In genomic region chr7:66366701-66367100, GRCh38 we compare ENCODE assay signal across 1 cellular context.
TF ChIP-seq lines count a peak whose summit lies in the region.

No MANE protein-coding gene starts in this region.

TF ChIP-seq in A549, 52 proteins besides CTCF, POLR2A, EP300 and RAD21 (continued from another document):
- TF ChIP-seq USF2 (IDR thresholded peaks at IDR 0.05) (no peak), ZFP36 (IDR thresholded peaks at IDR 0.05; ENCODE audit: borderline replicate concordance, partially characterized antibody) (no peak), RARB (CRISPR knock-in tag; IDR thresholded peaks at IDR 0.05) (no peak), HOXB5 (CRISPR knock-in tag; IDR thresholded peaks at IDR 0.05) (no peak), RFX5 (IDR thresholded peaks at IDR 0.05) (no peak), KDM5A (IDR thresholded peaks at IDR 0.05) (no peak), RNF2 (IDR thresholded peaks at IDR 0.05; ENCODE audit: borderline replicate concordance, low read depth) (no peak), HOXA7 (CRISPR knock-in tag; IDR thresholded peaks at IDR 0.05) (no peak)
